In the genomic region with DNA sequence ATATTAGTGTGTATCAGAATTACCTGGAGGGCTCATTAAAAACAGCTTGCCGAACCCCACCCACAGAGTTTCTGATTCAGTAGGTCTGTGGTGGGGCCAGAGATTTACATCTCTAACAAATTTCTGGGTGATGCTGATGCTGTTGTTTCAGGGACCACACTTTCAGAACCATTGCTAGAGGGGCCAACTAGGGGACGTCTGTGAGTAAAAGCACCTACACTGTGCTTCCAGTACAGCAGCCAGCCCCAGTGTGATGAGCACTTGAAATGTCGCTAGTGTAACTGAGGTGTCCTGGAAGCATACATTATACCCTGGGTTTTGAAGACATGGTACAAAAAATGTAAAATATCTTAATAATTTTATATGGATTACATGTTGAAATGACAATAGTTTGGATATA, we compare ENCODE assay signal across 7 cellular contexts. TPM values are rescaled to one million over a fixed set of nuclear protein-coding genes. Genes with fewer than 3 reads are reported as not detected.
"Had no signal": no experiment of that assay in that cellular context is flagged by ENCODE, and none has a peak within 500 bp of the region (broad histone marks: within the 10 kb centered on the region; RNA-seq: fewer than 3 reads in every experiment).

No MANE protein-coding gene starts in this region.

- H3K4me3 ChIP-seq: K562 had no signal

- DNase-seq: GOT3, H9, HCEC 1CT, IMR-90 had no signal

- H3K27ac Mint-ChIP-seq: H9 had no signal

- FAIRE-seq: HTR-8/SVneo, K562 had no signal

- ATAC-seq: K562 had no signal

- H3K4me3 Mint-ChIP-seq: H9 had no signal

- H3K9me3 Mint-ChIP-seq: H9 had no signal

RNA-seq across cellular contexts. Expression of a gene that starts 33.0 kb away (rescaled TPM):
- total RNA-seq: H9, HT-29, K562 had no signal
- polyA plus RNA-seq: K562 had no signal
